ENCODE assay signal across 10 cellular contexts in genomic region chr2:51710222-51710621, GRCh38.
DNase-seq lines count a peak whose midpoint lies in the region; ATAC-seq, FAIRE-seq and TF ChIP-seq lines count a peak whose summit lies in the region.
"Had no signal": no experiment of that assay in that cellular context is flagged by ENCODE, and none has a peak within 500 bp of the region (broad histone marks: within the 10 kb centered on the region; RNA-seq: fewer than 3 reads in every experiment).

No MANE protein-coding gene starts in this region.

- peak; percentile 84 for ATAC-seq in GM19351 (IDR thresholded peaks at IDR 0.05; ENCODE audit: unreplicated experiment)
- no peak for ATAC-seq in GM21390 (IDR thresholded peaks at IDR 0.05; ENCODE audit: unreplicated experiment)
- no peak for ATAC-seq in GM21360 (IDR thresholded peaks at IDR 0.05; ENCODE audit: unreplicated experiment)
- ATAC-seq: activated naive CD4-positive, alpha-beta T cell treated with anti-CD3 and anti-CD28 coated beads, Interleukin-2, amount 50 U/mL, for 72 hours had no signal

- peak overlapping the region; percentile 94 for H2AFZ ChIP-seq in H1 (ENCODE audit: low read length)
- no peak overlapping the region for H2AFZ ChIP-seq in GM23248

- no peak overlapping the region for H3K18ac ChIP-seq in H1 (ENCODE audit: extremely low read depth, low read length)

- H3K9me2 ChIP-seq in GM23248 (ENCODE audit: insufficient read depth), result no peaks in the 10 kb centered on the region

- in situ Hi-C loops in GM23248 (cut with MboI), result no loop called here

- peak; percentile 1 for DNase-seq in Ammon's horn (ENCODE audit: low spot score)
- DNase-seq in LNCaP clone FGC (ENCODE audit: low read depth), result no peak
- peak; percentile 25 to 63 for DNase-seq in H1 (ENCODE audit: low read depth in 1 of 2, low spot score in 2 of 2)
- DNase-seq in GM23248, result no peak
- no peak for DNase-seq in RCC 7860 (ENCODE audit: low spot score)

- H3F3A ChIP-seq in GM23248 (ENCODE audit: insufficient read depth), result no peaks in the 10 kb centered on the region

- peak; percentile 30; the same call in 1 of the 2 replicates for TF ChIP-seq CTCF in LNCaP clone FGC (IDR thresholded peaks at IDR 0.05; ENCODE audit: control insufficient read depth, extremely low read depth, insufficient read depth)
- peak; percentile 64 to 89 (median 70) for TF ChIP-seq CTCF in H1 (IDR thresholded peaks at IDR 0.05; ENCODE audit: control extremely low read depth in 1 of 3, insufficient read depth in 1 of 3, low read depth in 1 of 3, low read length in 3 of 3)

- no peak for TF ChIP-seq EP300 in H1 (IDR thresholded peaks at IDR 0.05; ENCODE audit: borderline replicate concordance in 1 of 2, low read depth in 2 of 2, low read length in 2 of 2)

- H3K9me3 ChIP-seq in H1 (ENCODE audit: insufficient read depth in 2 of 2, low read depth in 1 of 2, low read length in 1 of 2), result no peaks in the 10 kb centered on the region
- no peaks in the 10 kb centered on the region for H3K9me3 ChIP-seq in GM23248 (ENCODE audit: low read depth)

- 46% methylated on average over 3 of the region's 3 CpGs; no CpG with 5 or more reads in 1 of the 2 experiments for WGBS in H1 (ENCODE audit: extremely low coverage in 1 of 2, insufficient coverage in 1 of 2, insufficient read length in 1 of 2, insufficient replicate concordance in 2 of 2, low coverage in 1 of 2, low lambda C conversion rate in 2 of 2, missing lambda C conversion rate in 1 of 2), 2 experiments
- WGBS in GM23248 (ENCODE audit: low coverage in 1 of 2, low lambda C conversion rate in 2 of 2, missing lambda C conversion rate in 2 of 2), 2 experiments, result 15 to 33% methylated on average over 3 of the region's 3 CpGs

- H3K27ac ChIP-seq in H1 (ENCODE audit: low read depth, low read length) (no peak overlapping the region), GM23248 (no peak overlapping the region)

- H3K23ac ChIP-seq in H1 (ENCODE audit: insufficient read length), result no peak overlapping the region

- H2BK20ac ChIP-seq in H1 (ENCODE audit: low read length), result no peak overlapping the region

- H3K27me3 ChIP-seq in H1 (replicated peaks in 1 of 4; ENCODE audit: control insufficient read depth in 3 of 4, extremely low read depth in 1 of 4, insufficient read depth in 3 of 4, low read length in 3 of 4) (no peaks in the 10 kb centered on the region), GM23248 (replicated peaks; ENCODE audit: insufficient read depth) (no peaks in the 10 kb centered on the region)

- H2BK15ac ChIP-seq in H1 (ENCODE audit: low read length), result no peak overlapping the region

- no peak overlapping the region for H3K14ac ChIP-seq in H1 (ENCODE audit: insufficient read length)

- H3K4me2 ChIP-seq in H1 (ENCODE audit: insufficient read depth in 1 of 2, low read depth in 2 of 2, low read length in 2 of 2) (no peak overlapping the region), GM23248 (ENCODE audit: unreplicated experiment) (no peak overlapping the region)

- no peak overlapping the region for H4K8ac ChIP-seq in H1 (ENCODE audit: extremely low read depth, insufficient read depth, low read length)

- CTCF ChIA-PET in H1 (lab: Charles Lee; ENCODE audit: partially characterized antibody), result interaction anchor here (0.6 to 3.9 kb wide), 15 partner anchors 12 to 562 kb away, joined by 3 to 20 read pairs (median 3); no protein-coding TSS in a partner anchor

- H3K4me1 ChIP-seq in H1 (replicated peaks in 1 of 4; ENCODE audit: control insufficient read depth in 3 of 4, insufficient read depth in 4 of 4, low read length in 3 of 4), result peaks cover 0 to 2% (median 0%) of the 10 kb centered on the region in 4 experiments; a peak in 1 of 7 replicates
- H3K4me1 ChIP-seq in GM23248 (ENCODE audit: insufficient read depth), result no peaks in the 10 kb centered on the region

- H4K91ac ChIP-seq in H1 (replicated peaks; ENCODE audit: insufficient read length, low read length), result no peak overlapping the region

- H3K9ac ChIP-seq in H1 (replicated peaks in 1 of 4; ENCODE audit: extremely low read depth in 1 of 4, low read depth in 3 of 4, low read length in 3 of 4), result no peak overlapping the region
- no peak overlapping the region for H3K9ac ChIP-seq in GM23248

- H3K79me2 ChIP-seq in H1 (ENCODE audit: control insufficient read depth in 1 of 2, insufficient read depth in 2 of 2, low read length in 2 of 2) (no peaks in the 10 kb centered on the region), GM23248 (ENCODE audit: insufficient read depth) (no peaks in the 10 kb centered on the region)

- no peaks in the 10 kb centered on the region for H3K79me1 ChIP-seq in H1 (ENCODE audit: low read depth, low read length)

- FAIRE-seq in H1 (lab: Jason Lieb, UNC) (peak; percentile 90), RCC 7860 (lab: Jason Lieb, UNC) (no peak)
- FAIRE-seq: G401.6 had no signal

- no peak overlapping the region for H2BK120ac ChIP-seq in H1 (replicated peaks; ENCODE audit: low read depth, low read length)

- H3K56ac ChIP-seq in H1 (replicated peaks; ENCODE audit: insufficient read length, low read depth, low read length), result no peak overlapping the region

- no peak overlapping the region for H2BK5ac ChIP-seq in H1 (ENCODE audit: low read depth, low read length)

- no peaks in the 10 kb centered on the region for H3K23me2 ChIP-seq in H1 (ENCODE audit: low read depth, low read length)

- H3K36me3 ChIP-seq in H1 (ENCODE audit: control insufficient read depth in 2 of 4, insufficient read depth in 4 of 4, low read length in 3 of 4) (no peaks in the 10 kb centered on the region), GM23248 (ENCODE audit: low read depth) (no peaks in the 10 kb centered on the region)

- POLR2A ChIA-PET in H1 (lab: Charles Lee; ENCODE audit: partially characterized antibody), result no interaction called here

- no peaks in the 10 kb centered on the region for H4K20me1 ChIP-seq in H1 (replicated peaks in 1 of 2; ENCODE audit: control insufficient read depth in 1 of 2, insufficient read depth in 2 of 2, low read length in 2 of 2)
- no peaks in the 10 kb centered on the region for H4K20me1 ChIP-seq in GM23248 (ENCODE audit: insufficient read depth)

- H3K4ac ChIP-seq in H1 (replicated peaks; ENCODE audit: insufficient read length, low read depth, low read length), result no peak overlapping the region

- TF ChIP-seq POLR2A in H1 (IDR thresholded peaks at IDR 0.05; ENCODE audit: control extremely low read depth in 1 of 2, low read depth in 2 of 2, low read length in 2 of 2), result no peak

- H3K4me3 ChIP-seq in LNCaP clone FGC (ENCODE audit: low read depth, low read length) (no peak overlapping the region), H1 (ENCODE audit: extremely low read depth in 1 of 4, insufficient read depth in 2 of 4, low read depth in 3 of 4, low read length in 4 of 4) (no peak overlapping the region), GM23248 (no peak overlapping the region)

- H2AK5ac ChIP-seq in H1 (ENCODE audit: low read depth, low read length), result no peak overlapping the region

- H4K5ac ChIP-seq in H1 (ENCODE audit: insufficient read length, low read depth, low read length), result no peak overlapping the region

- peak; percentile 96 for TF ChIP-seq RAD21 in H1 (IDR thresholded peaks at IDR 0.05 in 1 of 2, conservative IDR thresholded peaks at IDR 0.05 in 1 of 2; ENCODE audit: low read depth in 2 of 2, low read length in 2 of 2)

- no peak overlapping the region for H2BK12ac ChIP-seq in H1 (ENCODE audit: low read depth, low read length)

TF ChIP-seq in H1, 55 proteins besides CTCF, POLR2A, EP300 and RAD21:
- TF ChIP-seq ATF3 (IDR thresholded peaks at IDR 0.05; ENCODE audit: insufficient read depth, low read depth, low read length) (no peak), YY1 (IDR thresholded peaks at IDR 0.05; ENCODE audit: low read depth, low read length) (no peak)

Comparison
In these comparisons a context has a peak if more than half of its experiments do, and no peak if none do; other contexts are left out.
1. DNase-seq: peak in Ammon's horn (single experiment) and H1 (2 of 2); none in LNCaP clone FGC (single experiment), GM23248 (single experiment) and RCC 7860 (single experiment).